ENCODE assay signal across 2 cellular contexts in the genomic region with DNA sequence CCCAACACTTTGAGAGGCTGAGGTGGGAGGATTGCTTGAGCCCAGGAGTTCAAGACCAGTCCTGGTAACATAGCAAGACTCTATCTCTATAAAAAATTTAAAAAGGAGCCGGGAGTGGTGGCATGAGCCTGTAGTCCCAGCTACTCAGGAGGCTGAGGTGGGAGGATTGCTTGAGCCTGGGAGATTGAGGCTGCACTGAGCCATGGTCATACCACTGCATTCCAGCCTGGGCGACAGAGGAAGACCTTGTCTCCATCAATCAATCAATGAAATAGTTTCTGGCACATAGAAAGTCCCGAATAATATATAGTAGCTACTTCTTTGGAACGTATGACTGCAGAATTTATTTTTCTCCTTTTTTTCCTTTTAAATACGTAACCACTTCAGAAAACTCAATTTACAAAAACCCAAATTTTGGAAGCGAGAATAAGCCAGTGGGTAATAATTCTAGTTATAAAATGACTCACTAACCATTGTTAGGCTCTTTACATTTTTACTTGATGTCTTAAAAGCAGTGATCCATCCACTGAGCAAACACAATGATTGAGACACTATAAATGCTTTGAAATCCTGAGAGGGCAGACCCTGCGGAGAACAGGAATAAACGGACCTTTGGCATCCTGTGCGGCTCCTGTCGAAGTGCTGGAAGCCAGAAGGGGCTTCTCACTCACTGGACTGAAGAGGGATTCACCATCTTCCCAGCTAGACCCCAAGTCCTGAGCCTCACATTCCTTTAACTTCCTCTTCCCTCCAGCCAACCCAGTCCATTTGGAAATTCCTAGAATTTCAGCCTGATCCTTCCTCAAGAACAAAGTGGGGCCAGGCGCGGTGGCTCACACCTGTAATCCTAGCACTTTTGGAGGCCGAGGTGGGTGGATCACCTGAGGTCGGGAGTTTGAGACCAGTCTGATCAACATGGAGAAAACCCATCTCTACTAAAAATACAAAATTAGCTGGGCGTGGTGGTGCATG.
TF ChIP-seq lines count a peak whose summit lies in the region.

No MANE protein-coding gene starts in this region.

TF ChIP-seq in Ishikawa, 13 proteins besides CTCF, POLR2A, EP300 and RAD21 (continued from another document):
- TF ChIP-seq FOXM1 (IDR thresholded peaks at IDR 0.05; ENCODE audit: borderline replicate concordance, low read depth) = peak; percentile 98
- TF ChIP-seq TEAD4 (IDR thresholded peaks at IDR 0.05) = peak; percentile 94
- TF ChIP-seq TAF1 (IDR thresholded peaks at IDR 0.05; ENCODE audit: low read depth) = no peak
- TF ChIP-seq, protein P1, sequence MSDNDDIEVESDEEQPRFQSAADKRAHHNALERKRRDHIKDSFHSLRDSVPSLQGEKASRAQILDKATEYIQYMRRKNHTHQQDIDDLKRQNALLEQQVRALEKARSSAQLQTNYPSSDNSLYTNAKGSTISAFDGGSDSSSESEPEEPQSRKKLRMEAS (IDR thresholded peaks at IDR 0.05) = peak; percentile 38; the same call in 1 of the 2 replicates
- peak; percentile 96 for TF ChIP-seq NFIC (IDR thresholded peaks at IDR 0.05)
- TF ChIP-seq ZBTB7A (IDR thresholded peaks at IDR 0.05; ENCODE audit: low read depth) = peak; percentile 95
- TF ChIP-seq EGR1 (IDR thresholded peaks at IDR 0.05) = no peak
- no peak for TF ChIP-seq CREB1 (IDR thresholded peaks at IDR 0.05; ENCODE audit: low read depth)
- TF ChIP-seq, protein P2, sequence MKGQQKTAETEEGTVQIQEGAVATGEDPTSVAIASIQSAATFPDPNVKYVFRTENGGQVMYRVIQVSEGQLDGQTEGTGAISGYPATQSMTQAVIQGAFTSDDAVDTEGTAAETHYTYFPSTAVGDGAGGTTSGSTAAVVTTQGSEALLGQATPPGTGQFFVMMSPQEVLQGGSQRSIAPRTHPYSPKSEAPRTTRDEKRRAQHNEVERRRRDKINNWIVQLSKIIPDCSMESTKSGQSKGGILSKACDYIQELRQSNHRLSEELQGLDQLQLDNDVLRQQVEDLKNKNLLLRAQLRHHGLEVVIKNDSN (IDR thresholded peaks at IDR 0.05) = no peak
- TF ChIP-seq, protein P3, sequence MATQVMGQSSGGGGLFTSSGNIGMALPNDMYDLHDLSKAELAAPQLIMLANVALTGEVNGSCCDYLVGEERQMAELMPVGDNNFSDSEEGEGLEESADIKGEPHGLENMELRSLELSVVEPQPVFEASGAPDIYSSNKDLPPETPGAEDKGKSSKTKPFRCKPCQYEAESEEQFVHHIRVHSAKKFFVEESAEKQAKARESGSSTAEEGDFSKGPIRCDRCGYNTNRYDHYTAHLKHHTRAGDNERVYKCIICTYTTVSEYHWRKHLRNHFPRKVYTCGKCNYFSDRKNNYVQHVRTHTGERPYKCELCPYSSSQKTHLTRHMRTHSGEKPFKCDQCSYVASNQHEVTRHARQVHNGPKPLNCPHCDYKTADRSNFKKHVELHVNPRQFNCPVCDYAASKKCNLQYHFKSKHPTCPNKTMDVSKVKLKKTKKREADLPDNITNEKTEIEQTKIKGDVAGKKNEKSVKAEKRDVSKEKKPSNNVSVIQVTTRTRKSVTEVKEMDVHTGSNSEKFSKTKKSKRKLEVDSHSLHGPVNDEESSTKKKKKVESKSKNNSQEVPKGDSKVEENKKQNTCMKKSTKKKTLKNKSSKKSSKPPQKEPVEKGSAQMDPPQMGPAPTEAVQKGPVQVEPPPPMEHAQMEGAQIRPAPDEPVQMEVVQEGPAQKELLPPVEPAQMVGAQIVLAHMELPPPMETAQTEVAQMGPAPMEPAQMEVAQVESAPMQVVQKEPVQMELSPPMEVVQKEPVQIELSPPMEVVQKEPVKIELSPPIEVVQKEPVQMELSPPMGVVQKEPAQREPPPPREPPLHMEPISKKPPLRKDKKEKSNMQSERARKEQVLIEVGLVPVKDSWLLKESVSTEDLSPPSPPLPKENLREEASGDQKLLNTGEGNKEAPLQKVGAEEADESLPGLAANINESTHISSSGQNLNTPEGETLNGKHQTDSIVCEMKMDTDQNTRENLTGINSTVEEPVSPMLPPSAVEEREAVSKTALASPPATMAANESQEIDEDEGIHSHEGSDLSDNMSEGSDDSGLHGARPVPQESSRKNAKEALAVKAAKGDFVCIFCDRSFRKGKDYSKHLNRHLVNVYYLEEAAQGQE (IDR thresholded peaks at IDR 0.05; ENCODE audit: low read depth) = peak; percentile 25; the same call in 1 of the 2 replicates

TF ChIP-seq in H1, 55 proteins besides CTCF, POLR2A, EP300 and RAD21 (continued from another document):
- no peak for TF ChIP-seq RBBP5 (IDR thresholded peaks at IDR 0.05; ENCODE audit: borderline replicate concordance, low read depth, low read length)
- TF ChIP-seq, protein P4, sequence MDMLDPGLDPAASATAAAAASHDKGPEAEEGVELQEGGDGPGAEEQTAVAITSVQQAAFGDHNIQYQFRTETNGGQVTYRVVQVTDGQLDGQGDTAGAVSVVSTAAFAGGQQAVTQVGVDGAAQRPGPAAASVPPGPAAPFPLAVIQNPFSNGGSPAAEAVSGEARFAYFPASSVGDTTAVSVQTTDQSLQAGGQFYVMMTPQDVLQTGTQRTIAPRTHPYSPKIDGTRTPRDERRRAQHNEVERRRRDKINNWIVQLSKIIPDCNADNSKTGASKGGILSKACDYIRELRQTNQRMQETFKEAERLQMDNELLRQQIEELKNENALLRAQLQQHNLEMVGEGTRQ (IDR thresholded peaks at IDR 0.05; ENCODE audit: low read length) = no peak
- no peak for TF ChIP-seq BRCA1 (IDR thresholded peaks at IDR 0.05; ENCODE audit: low read depth, low read length)
- TF ChIP-seq, protein P5, sequence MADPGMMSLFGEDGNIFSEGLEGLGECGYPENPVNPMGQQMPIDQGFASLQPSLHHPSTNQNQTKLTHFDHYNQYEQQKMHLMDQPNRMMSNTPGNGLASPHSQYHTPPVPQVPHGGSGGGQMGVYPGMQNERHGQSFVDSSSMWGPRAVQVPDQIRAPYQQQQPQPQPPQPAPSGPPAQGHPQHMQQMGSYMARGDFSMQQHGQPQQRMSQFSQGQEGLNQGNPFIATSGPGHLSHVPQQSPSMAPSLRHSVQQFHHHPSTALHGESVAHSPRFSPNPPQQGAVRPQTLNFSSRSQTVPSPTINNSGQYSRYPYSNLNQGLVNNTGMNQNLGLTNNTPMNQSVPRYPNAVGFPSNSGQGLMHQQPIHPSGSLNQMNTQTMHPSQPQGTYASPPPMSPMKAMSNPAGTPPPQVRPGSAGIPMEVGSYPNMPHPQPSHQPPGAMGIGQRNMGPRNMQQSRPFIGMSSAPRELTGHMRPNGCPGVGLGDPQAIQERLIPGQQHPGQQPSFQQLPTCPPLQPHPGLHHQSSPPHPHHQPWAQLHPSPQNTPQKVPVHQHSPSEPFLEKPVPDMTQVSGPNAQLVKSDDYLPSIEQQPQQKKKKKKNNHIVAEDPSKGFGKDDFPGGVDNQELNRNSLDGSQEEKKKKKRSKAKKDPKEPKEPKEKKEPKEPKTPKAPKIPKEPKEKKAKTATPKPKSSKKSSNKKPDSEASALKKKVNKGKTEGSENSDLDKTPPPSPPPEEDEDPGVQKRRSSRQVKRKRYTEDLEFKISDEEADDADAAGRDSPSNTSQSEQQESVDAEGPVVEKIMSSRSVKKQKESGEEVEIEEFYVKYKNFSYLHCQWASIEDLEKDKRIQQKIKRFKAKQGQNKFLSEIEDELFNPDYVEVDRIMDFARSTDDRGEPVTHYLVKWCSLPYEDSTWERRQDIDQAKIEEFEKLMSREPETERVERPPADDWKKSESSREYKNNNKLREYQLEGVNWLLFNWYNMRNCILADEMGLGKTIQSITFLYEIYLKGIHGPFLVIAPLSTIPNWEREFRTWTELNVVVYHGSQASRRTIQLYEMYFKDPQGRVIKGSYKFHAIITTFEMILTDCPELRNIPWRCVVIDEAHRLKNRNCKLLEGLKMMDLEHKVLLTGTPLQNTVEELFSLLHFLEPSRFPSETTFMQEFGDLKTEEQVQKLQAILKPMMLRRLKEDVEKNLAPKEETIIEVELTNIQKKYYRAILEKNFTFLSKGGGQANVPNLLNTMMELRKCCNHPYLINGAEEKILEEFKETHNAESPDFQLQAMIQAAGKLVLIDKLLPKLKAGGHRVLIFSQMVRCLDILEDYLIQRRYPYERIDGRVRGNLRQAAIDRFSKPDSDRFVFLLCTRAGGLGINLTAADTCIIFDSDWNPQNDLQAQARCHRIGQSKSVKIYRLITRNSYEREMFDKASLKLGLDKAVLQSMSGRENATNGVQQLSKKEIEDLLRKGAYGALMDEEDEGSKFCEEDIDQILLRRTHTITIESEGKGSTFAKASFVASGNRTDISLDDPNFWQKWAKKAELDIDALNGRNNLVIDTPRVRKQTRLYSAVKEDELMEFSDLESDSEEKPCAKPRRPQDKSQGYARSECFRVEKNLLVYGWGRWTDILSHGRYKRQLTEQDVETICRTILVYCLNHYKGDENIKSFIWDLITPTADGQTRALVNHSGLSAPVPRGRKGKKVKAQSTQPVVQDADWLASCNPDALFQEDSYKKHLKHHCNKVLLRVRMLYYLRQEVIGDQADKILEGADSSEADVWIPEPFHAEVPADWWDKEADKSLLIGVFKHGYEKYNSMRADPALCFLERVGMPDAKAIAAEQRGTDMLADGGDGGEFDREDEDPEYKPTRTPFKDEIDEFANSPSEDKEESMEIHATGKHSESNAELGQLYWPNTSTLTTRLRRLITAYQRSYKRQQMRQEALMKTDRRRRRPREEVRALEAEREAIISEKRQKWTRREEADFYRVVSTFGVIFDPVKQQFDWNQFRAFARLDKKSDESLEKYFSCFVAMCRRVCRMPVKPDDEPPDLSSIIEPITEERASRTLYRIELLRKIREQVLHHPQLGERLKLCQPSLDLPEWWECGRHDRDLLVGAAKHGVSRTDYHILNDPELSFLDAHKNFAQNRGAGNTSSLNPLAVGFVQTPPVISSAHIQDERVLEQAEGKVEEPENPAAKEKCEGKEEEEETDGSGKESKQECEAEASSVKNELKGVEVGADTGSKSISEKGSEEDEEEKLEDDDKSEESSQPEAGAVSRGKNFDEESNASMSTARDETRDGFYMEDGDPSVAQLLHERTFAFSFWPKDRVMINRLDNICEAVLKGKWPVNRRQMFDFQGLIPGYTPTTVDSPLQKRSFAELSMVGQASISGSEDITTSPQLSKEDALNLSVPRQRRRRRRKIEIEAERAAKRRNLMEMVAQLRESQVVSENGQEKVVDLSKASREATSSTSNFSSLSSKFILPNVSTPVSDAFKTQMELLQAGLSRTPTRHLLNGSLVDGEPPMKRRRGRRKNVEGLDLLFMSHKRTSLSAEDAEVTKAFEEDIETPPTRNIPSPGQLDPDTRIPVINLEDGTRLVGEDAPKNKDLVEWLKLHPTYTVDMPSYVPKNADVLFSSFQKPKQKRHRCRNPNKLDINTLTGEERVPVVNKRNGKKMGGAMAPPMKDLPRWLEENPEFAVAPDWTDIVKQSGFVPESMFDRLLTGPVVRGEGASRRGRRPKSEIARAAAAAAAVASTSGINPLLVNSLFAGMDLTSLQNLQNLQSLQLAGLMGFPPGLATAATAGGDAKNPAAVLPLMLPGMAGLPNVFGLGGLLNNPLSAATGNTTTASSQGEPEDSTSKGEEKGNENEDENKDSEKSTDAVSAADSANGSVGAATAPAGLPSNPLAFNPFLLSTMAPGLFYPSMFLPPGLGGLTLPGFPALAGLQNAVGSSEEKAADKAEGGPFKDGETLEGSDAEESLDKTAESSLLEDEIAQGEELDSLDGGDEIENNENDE (IDR thresholded peaks at IDR 0.05; ENCODE audit: insufficient replicate concordance, low read length) = no peak
- TF ChIP-seq KDM1A (IDR thresholded peaks at IDR 0.05; ENCODE audit: borderline replicate concordance, low read length) = no peak
- TF ChIP-seq, protein P6, sequence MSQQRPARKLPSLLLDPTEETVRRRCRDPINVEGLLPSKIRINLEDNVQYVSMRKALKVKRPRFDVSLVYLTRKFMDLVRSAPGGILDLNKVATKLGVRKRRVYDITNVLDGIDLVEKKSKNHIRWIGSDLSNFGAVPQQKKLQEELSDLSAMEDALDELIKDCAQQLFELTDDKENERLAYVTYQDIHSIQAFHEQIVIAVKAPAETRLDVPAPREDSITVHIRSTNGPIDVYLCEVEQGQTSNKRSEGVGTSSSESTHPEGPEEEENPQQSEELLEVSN (IDR thresholded peaks at IDR 0.05) = no peak
- no peak for TF ChIP-seq CHD1 (IDR thresholded peaks at IDR 0.05; ENCODE audit: low read depth, low read length)
- no peak for TF ChIP-seq CHD2 (IDR thresholded peaks at IDR 0.05; ENCODE audit: low read length)
- TF ChIP-seq SIN3A (conservative IDR thresholded peaks at IDR 0.05 in 1 of 2, IDR thresholded peaks at IDR 0.05 in 1 of 2; ENCODE audit: low read depth in 1 of 2, low read length in 2 of 2) = no peak
